20 cellular contexts compared by ENCODE assay signal in the genomic region with DNA sequence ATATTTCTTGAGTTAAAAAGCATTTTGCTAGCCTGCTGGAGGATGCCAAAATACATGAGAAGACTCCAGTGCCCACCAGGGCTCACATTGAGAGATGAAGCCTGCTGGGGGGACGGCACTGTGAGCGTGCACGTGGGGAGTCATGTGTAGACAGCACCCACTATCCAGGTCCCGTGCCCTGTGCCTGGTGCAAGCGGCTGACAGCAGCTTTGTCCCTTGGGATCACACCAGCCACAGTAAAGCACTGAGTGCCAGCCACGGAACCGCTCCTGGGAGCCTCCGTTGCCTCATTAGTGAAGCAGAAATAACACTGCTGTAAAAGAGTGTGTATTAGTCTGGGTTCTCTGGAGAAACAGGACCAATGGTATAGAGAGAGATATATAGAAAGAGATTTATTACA.
A peak's percentile ranks its signal among the peaks of the same experiment; 100 is the strongest.
DNase-seq lines count a peak whose midpoint lies in the region; TF ChIP-seq lines count a peak whose summit lies in the region.
"Had no signal": no experiment of that assay in that cellular context is flagged by ENCODE, and none has a peak within 500 bp of the region (broad histone marks: within the 10 kb centered on the region; RNA-seq: fewer than 3 reads in every experiment).

No MANE protein-coding gene starts in this region.

- no CpG with 5 or more reads among the region's 8 CpGs for WGBS in trophoblast cell (ENCODE audit: extremely low coverage, insufficient coverage, insufficient read length)

- H3K9me3 ChIP-seq in Karpas-422 (ENCODE audit: low read length) (no peaks in the 10 kb centered on the region), trophoblast cell (ENCODE audit: insufficient read depth, low read depth, low read length) (no peaks in the 10 kb centered on the region), BE2C (no peaks in the 10 kb centered on the region)

- no peaks in the 10 kb centered on the region for H3K36me3 Mint-ChIP-seq in activated naive CD4-positive, alpha-beta T cell treated with anti-CD3 and anti-CD28 coated beads, Interleukin-2, amount 50 U/mL, for 24 hours
- no peaks in the 10 kb centered on the region for H3K36me3 Mint-ChIP-seq in activated naive CD4-positive, alpha-beta T cell treated with anti-CD3 and anti-CD28 coated beads for 36 hours (ENCODE audit: low read depth)
- H3K36me3 Mint-ChIP-seq: CD8-positive, alpha-beta memory T cell had no signal

- H3K9me2 ChIP-seq in Karpas-422 (replicated peaks; ENCODE audit: insufficient read depth, low read length), result no peaks in the 10 kb centered on the region

- H3K9ac ChIP-seq in Karpas-422 (ENCODE audit: low read length) (no peak overlapping the region), trophoblast cell (ENCODE audit: low read length) (no peak overlapping the region)

- no peaks in the 10 kb centered on the region for H4K20me1 ChIP-seq in Karpas-422 (ENCODE audit: insufficient read depth, low read depth, low read length)

- no peaks in the 10 kb centered on the region for H3K4me1 Mint-ChIP-seq in activated naive CD4-positive, alpha-beta T cell treated with anti-CD3 and anti-CD28 coated beads, Interleukin-2, amount 50 U/mL, for 24 hours
- peaks cover 3% of the 10 kb centered on the region for H3K4me1 Mint-ChIP-seq in activated naive CD4-positive, alpha-beta T cell treated with anti-CD3 and anti-CD28 coated beads for 36 hours (ENCODE audit: low read depth)

- no peak for TF ChIP-seq CTCF in BE2C (IDR thresholded peaks at IDR 0.05; ENCODE audit: low read depth, low read length)

- no peak overlapping the region for H3K4ac ChIP-seq in trophoblast cell (ENCODE audit: low read depth, low read length)

- intact Hi-C loops in activated naive CD4-positive, alpha-beta T cell treated with anti-CD3 and anti-CD28 coated beads for 36 hours (cut with micrococcal nuclease), result no loop called here

- no peak overlapping the region for H3K4me3 ChIP-seq in Karpas-422 (ENCODE audit: low read length)
- H3K4me3 ChIP-seq in trophoblast cell (ENCODE audit: low read depth, low read length), result no peak overlapping the region
- no peak overlapping the region for H3K4me3 ChIP-seq in BE2C (ENCODE audit: low read depth, low read length)
- H3K4me3 ChIP-seq: GM12878, GM23338 had no signal

- peak overlapping the region; percentile 27 for H2BK12ac ChIP-seq in trophoblast cell (ENCODE audit: low read length)

- H3K27ac Mint-ChIP-seq in activated naive CD4-positive, alpha-beta T cell treated with anti-CD3 and anti-CD28 coated beads, Interleukin-2, amount 50 U/mL, for 24 hours, result peak overlapping the region; percentile 46
- H3K27ac Mint-ChIP-seq in activated naive CD4-positive, alpha-beta T cell treated with anti-CD3 and anti-CD28 coated beads for 36 hours, result no peak overlapping the region
- H3K27ac Mint-ChIP-seq: B cell; CD4-positive, alpha-beta T cell; CD8-positive, alpha-beta memory T cell; GM23338 had no signal

- H3K23ac ChIP-seq in trophoblast cell (ENCODE audit: low read length), result no peak overlapping the region

- peaks cover 1% of the 10 kb centered on the region for H3K27me3 Mint-ChIP-seq in activated naive CD4-positive, alpha-beta T cell treated with anti-CD3 and anti-CD28 coated beads, Interleukin-2, amount 50 U/mL, for 24 hours
- H3K27me3 Mint-ChIP-seq in activated naive CD4-positive, alpha-beta T cell treated with anti-CD3 and anti-CD28 coated beads for 36 hours (ENCODE audit: low read depth), result no peaks in the 10 kb centered on the region

- no peak overlapping the region for H3K4me3 Mint-ChIP-seq in activated naive CD4-positive, alpha-beta T cell treated with anti-CD3 and anti-CD28 coated beads, Interleukin-2, amount 50 U/mL, for 24 hours
- no peak overlapping the region for H3K4me3 Mint-ChIP-seq in activated naive CD4-positive, alpha-beta T cell treated with anti-CD3 and anti-CD28 coated beads for 36 hours
- H3K4me3 Mint-ChIP-seq: B cell; CD4-positive, alpha-beta T cell; CD8-positive, alpha-beta memory T cell; GM23338; H9 had no signal

- no peak overlapping the region for H4K8ac ChIP-seq in trophoblast cell (ENCODE audit: low read depth, low read length)

- CTCF ChIA-PET in activated naive CD4-positive, alpha-beta T cell treated with anti-CD3 and anti-CD28 coated beads for 36 hours (lab: Charles Lee), result no interaction called here

- H4K12ac ChIP-seq in trophoblast cell (ENCODE audit: low read depth, low read length), result no peak overlapping the region

- H3K27ac ChIP-seq in Karpas-422 (ENCODE audit: low read length) (no peak overlapping the region), trophoblast cell (ENCODE audit: low read depth, low read length) (no peak overlapping the region), substantia nigra (ENCODE audit: low read depth, low read length, poor library complexity, severe bottlenecking) (no peak overlapping the region)
- H3K27ac ChIP-seq: 22Rv1, C4-2B had no signal

- H3K9me3 Mint-ChIP-seq in activated naive CD4-positive, alpha-beta T cell treated with anti-CD3 and anti-CD28 coated beads, Interleukin-2, amount 50 U/mL, for 24 hours, result no peaks in the 10 kb centered on the region
- H3K9me3 Mint-ChIP-seq in activated naive CD4-positive, alpha-beta T cell treated with anti-CD3 and anti-CD28 coated beads for 36 hours, result no peaks in the 10 kb centered on the region
- H3K9me3 Mint-ChIP-seq: CD4-positive, alpha-beta T cell; CD8-positive, alpha-beta memory T cell; GM23338; H9 had no signal

- no peak overlapping the region for H2BK120ac ChIP-seq in trophoblast cell (ENCODE audit: insufficient read depth, low read length, poor library complexity)

- no peak overlapping the region for H3K14ac ChIP-seq in trophoblast cell (ENCODE audit: low read length)

- DNase-seq in activated naive CD4-positive, alpha-beta T cell treated with anti-CD3 and anti-CD28 coated beads for 36 hours, result no peak
- DNase-seq in Karpas-422 (peak; percentile 1), mesenteric fat pad (ENCODE audit: low spot score) (peak; percentile 67), trophoblast cell (no peak), BE2C (no peak), substantia nigra (lab: John Stamatoyannopoulos, UW) (no peak), CD1c-positive myeloid dendritic cell (ENCODE audit: extremely low spot score) (no peak)
- DNase-seq: CD4-positive, alpha-beta T cell; CD8-positive, alpha-beta memory T cell; DMS 273 treated with DMSO at 0.1 percent for 48 hours; DMS79; EL; GDM1; H9 had no signal

- H3K79me2 ChIP-seq in Karpas-422 (ENCODE audit: low read length) (no peaks in the 10 kb centered on the region), trophoblast cell (ENCODE audit: control insufficient read depth, insufficient read depth, low read length, poor library complexity) (no peaks in the 10 kb centered on the region)

- H3K4me2 ChIP-seq in Karpas-422 (ENCODE audit: low read depth, low read length, poor library complexity, severe bottlenecking) (no peak overlapping the region), trophoblast cell (ENCODE audit: low read length) (no peak overlapping the region)
- H3K4me2 ChIP-seq: GM23338 had no signal

- H2AK5ac ChIP-seq in trophoblast cell (ENCODE audit: low read length), result peak overlapping the region; percentile 15

- no peaks in the 10 kb centered on the region for H3K79me1 ChIP-seq in trophoblast cell (ENCODE audit: low read length)

- H3K36me3 ChIP-seq in Karpas-422 (ENCODE audit: insufficient read depth, low read length) (no peaks in the 10 kb centered on the region), trophoblast cell (ENCODE audit: control insufficient read depth in 1 of 2, insufficient read depth in 2 of 2, low read length in 2 of 2) (no peaks in the 10 kb centered on the region), BE2C (no peaks in the 10 kb centered on the region)

- no peak overlapping the region for H2AFZ ChIP-seq in Karpas-422 (ENCODE audit: low read length)
- no peak overlapping the region for H2AFZ ChIP-seq in trophoblast cell (ENCODE audit: insufficient read depth, low read length, poor library complexity)

- H3K27me3 ChIP-seq in Karpas-422 (ENCODE audit: low read length) (no peaks in the 10 kb centered on the region), trophoblast cell (ENCODE audit: insufficient read depth, low read length) (no peaks in the 10 kb centered on the region), BE2C (no peaks in the 10 kb centered on the region)

- H3K4me1 ChIP-seq in Karpas-422 (ENCODE audit: low read length), result no peaks in the 10 kb centered on the region
- peaks cover 11 to 16% of the 10 kb centered on the region in 2 experiments for H3K4me1 ChIP-seq in trophoblast cell (ENCODE audit: control insufficient read depth in 1 of 2, insufficient read depth in 2 of 2, low read length in 2 of 2)
- H3K4me1 ChIP-seq in BE2C, result no peaks in the 10 kb centered on the region; the same call in 1 of the 2 replicates

- H4K91ac ChIP-seq in trophoblast cell (ENCODE audit: low read depth, low read length), result no peak overlapping the region

- H3K18ac ChIP-seq in trophoblast cell (ENCODE audit: low read length), result no peak overlapping the region

- H2BK5ac ChIP-seq in trophoblast cell (ENCODE audit: low read depth, low read length, poor library complexity), result no peak overlapping the region

Comparison
In these comparisons a context has a peak if more than half of its experiments do, and no peak if none do; other contexts are left out.
1. DNase-seq: peak in Karpas-422 (single experiment) and mesenteric fat pad (single experiment); none in activated naive CD4-positive, alpha-beta T cell treated with anti-CD3 and anti-CD28 coated beads for 36 hours (single experiment), trophoblast cell (0 of 2), BE2C (single experiment), substantia nigra (0 of 49) and CD1c-positive myeloid dendritic cell (single experiment).